In genomic region chr1:54413295-54413694, GRCh38 we compare ENCODE assay signal across 1 cellular context.
TF ChIP-seq lines count a peak whose summit lies in the region.

No MANE protein-coding gene starts in this region.

TF ChIP-seq in K562, 482 proteins besides CTCF, POLR2A, EP300 and RAD21 (continued from another document):
- TF ChIP-seq CTCFL (IDR thresholded peaks at IDR 0.05; ENCODE audit: borderline replicate concordance, insufficient read depth, low read depth, low read length, poor library complexity, severe bottlenecking), result no peak
- TF ChIP-seq USF2 (CRISPR knock-in tag; IDR thresholded peaks at IDR 0.05), result peak; percentile 49
- 0 out of 2 replicates have a peak, but pooled peaks have one; percentile 36 for TF ChIP-seq USF1 (CRISPR knock-in tag; IDR thresholded peaks at IDR 0.05)
TF ChIP-seq in K562: peak in this region for 2.
